ENCODE assay signal across 19 cellular contexts in genomic region chr6:39870950-39871349, GRCh38.
A peak's percentile ranks its signal among the peaks of the same experiment; 100 is the strongest.
DNase-seq lines count a peak whose midpoint lies in the region; ATAC-seq and TF ChIP-seq lines count a peak whose summit lies in the region.
"Had no signal": no experiment of that assay in that cellular context is flagged by ENCODE, and none has a peak within 500 bp of the region (broad histone marks: within the 10 kb centered on the region; RNA-seq: fewer than 3 reads in every experiment).

No MANE protein-coding gene starts in this region.

- H3K4me1 ChIP-seq in BE2C (no peaks in the 10 kb centered on the region), OCI-LY3 (ENCODE audit: low read length) (no peaks in the 10 kb centered on the region)

- TF ChIP-seq CTCF in BE2C (IDR thresholded peaks at IDR 0.05; ENCODE audit: low read depth, low read length) (peak; percentile 19; the same call in 1 of the 2 replicates), GM12873 (IDR thresholded peaks at IDR 0.05; ENCODE audit: insufficient read depth, low read depth, low read length, missing control alignments) (peak; percentile 40), OCI-LY3 (IDR thresholded peaks at IDR 0.05; ENCODE audit: low read depth, low read length) (peak; percentile 44), fibroblast of mammary gland (conservative IDR thresholded peaks at IDR 0.05; ENCODE audit: control insufficient read depth, insufficient read depth, low read depth, low read length) (peak; percentile 18)

- H3K4me3 ChIP-seq in BE2C (ENCODE audit: low read depth, low read length) (no peak overlapping the region), OCI-LY3 (ENCODE audit: low read length) (no peak overlapping the region), fibroblast of mammary gland (ENCODE audit: control insufficient read depth, low read depth, low read length) (no peak overlapping the region), MG63 (no peak overlapping the region)
- H3K4me3 ChIP-seq: SK-N-MC had no signal

- H3K4me2 ChIP-seq in OCI-LY3 (ENCODE audit: low read length): no peak overlapping the region

- no peaks in the 10 kb centered on the region; the same call in none of the 2 replicates for H3K27me3 ChIP-seq in BE2C
- peaks cover 20% of the 10 kb centered on the region; the same call in 1 of the 2 replicates for H3K27me3 ChIP-seq in OCI-LY3 (ENCODE audit: low read depth, low read length)
- no peaks in the 10 kb centered on the region for H3K27me3 ChIP-seq in MG63

- no peaks in the 10 kb centered on the region for H3K36me3 ChIP-seq in BE2C
- no peaks in the 10 kb centered on the region for H3K36me3 ChIP-seq in OCI-LY3 (replicated peaks; ENCODE audit: low read depth, low read length)
- no peaks in the 10 kb centered on the region for H3K36me3 ChIP-seq in MG63

- H2AFZ ChIP-seq in OCI-LY3 (ENCODE audit: low read depth, low read length): no peak overlapping the region

- H4K20me1 ChIP-seq in OCI-LY3 (ENCODE audit: insufficient read depth, low read length): no peaks in the 10 kb centered on the region

- no peak for ATAC-seq in GM18498 (IDR thresholded peaks at IDR 0.05; ENCODE audit: unreplicated experiment)
- ATAC-seq: CD8-positive, alpha-beta T cell; effector memory CD8-positive, alpha-beta T cell; T-helper 17 cell had no signal

- no peak overlapping the region for H3K9ac ChIP-seq in OCI-LY3 (ENCODE audit: low read length)

- H3K9me3 ChIP-seq in BE2C: no peaks in the 10 kb centered on the region; the same call in 1 of the 2 replicates
- no peaks in the 10 kb centered on the region for H3K9me3 ChIP-seq in OCI-LY3 (ENCODE audit: insufficient read depth, low read length)
- no peaks in the 10 kb centered on the region for H3K9me3 ChIP-seq in MG63

- H3K79me2 ChIP-seq in OCI-LY3 (ENCODE audit: low read length): no peaks in the 10 kb centered on the region

- DNase-seq in BE2C (no peak), fibroblast of mammary gland (ENCODE audit: low read depth) (no peak), UCSD-AML1 (lab: John Stamatoyannopoulos, UW; ENCODE audit: unreplicated experiment) (no peak), MG63 (no peak)
- DNase-seq: activated CD4-positive, alpha-beta T cell treated with anti-CD3 and anti-CD28 coated beads, Interleukin-2, amount 10 ng/mL, durations not matched to agents 7 days and 5 days; activated CD8-positive, alpha-beta memory T cell treated with anti-CD3 and anti-CD28 coated beads, Interleukin-2, amount 50 U/mL, for 4 hours; activated naive CD8-positive, alpha-beta T cell treated with anti-CD3 and anti-CD28 coated beads, Interleukin-2, amount 10 ng/mL, durations not matched to agents 7 days and 5 days; CD8-positive, alpha-beta T cell; effector memory CD8-positive, alpha-beta T cell; mammary epithelial cell; NCI-H1105 treated with DMSO at 0.1 percent for 48 hours; RPMI8226; stimulated activated CD4-positive, alpha-beta T cell treated with anti-CD3 and anti-CD28 coated beads, Interleukin-4, amount 100 ng/mL, for 1 hour; stimulated activated naive CD4-positive, alpha-beta T cell treated with Interleukin-2 at 50 U/mL for 16 hours; T-helper 17 cell had no signal

- H3K27ac ChIP-seq in OCI-LY3 (ENCODE audit: low read length): no peak overlapping the region
- H3K27ac ChIP-seq: SK-N-MC had no signal
